In genomic region chr4:1249731-1250526, GRCh38 we compare ENCODE assay signal across 8 cellular contexts. TPM values are rescaled to one million over a fixed set of nuclear protein-coding genes. Genes with fewer than 3 reads are reported as not detected.
DNase-seq lines count a peak whose midpoint lies in the region; ATAC-seq and TF ChIP-seq lines count a peak whose summit lies in the region.

No MANE protein-coding gene starts in this region.

- WGBS in stomach, 5 donors, result 25 to 40% (median 33%) methylated on average over 35 to 39 of the region's 39 CpGs

- no peaks in the 10 kb centered on the region for H3K9me3 Mint-ChIP-seq in effector memory CD8-positive, alpha-beta T cell

- peak overlapping the region; percentile 95 for H3K27ac ChIP-seq in A673 (ENCODE audit: low read depth, low read length, poor library complexity, severe bottlenecking)
- H3K27ac ChIP-seq in mucosa of rectum (ENCODE audit: low read depth in 2 of 2, low read length in 2 of 2), result peak overlapping the region; percentile 92 to 93
- H3K27ac ChIP-seq in stomach, result peak overlapping the region; percentile 97 to 98 (median 97)

- H3K27me3 Mint-ChIP-seq in effector memory CD8-positive, alpha-beta T cell, result no peaks in the 10 kb centered on the region

- no peak for TF ChIP-seq POLR2A in stomach (IDR thresholded peaks at IDR 0.05)

- CTCF ChIA-PET in A673 (lab: Charles Lee), result no interaction called here

- H3K9me3 ChIP-seq in A673 (ENCODE audit: low read depth, low read length, poor library complexity, severe bottlenecking) (peaks cover 46% of the 10 kb centered on the region), mucosa of rectum (ENCODE audit: control insufficient read depth in 2 of 2, low read length in 2 of 2) (no peaks in the 10 kb centered on the region), stomach (peaks cover 0 to 7% (median 0%) of the 10 kb centered on the region in 4 donors)

- DNase-seq in A673 (ENCODE audit: low spot score), result no peak
- DNase-seq in activated CD4-positive, CD25-positive, alpha-beta regulatory T cell treated with anti-CD3 and anti-CD28 coated beads, Interleukin-2, amount 50 U/mL, for 72 hours, result peak; percentile 70
- peak; percentile 44 to 51 (median 46) for DNase-seq in effector memory CD8-positive, alpha-beta T cell
- DNase-seq in stomach, result no peak
- no peak for DNase-seq in LoVo (ENCODE audit: low spot score)

- peak overlapping the region; percentile 96 for H3K27ac Mint-ChIP-seq in effector memory CD8-positive, alpha-beta T cell

- H3K4me1 ChIP-seq in A673 (ENCODE audit: insufficient read depth, low read length, poor library complexity, severe bottlenecking), result peaks cover 8% of the 10 kb centered on the region
- H3K4me1 ChIP-seq in mucosa of rectum (ENCODE audit: control insufficient read depth in 2 of 2, insufficient read depth in 2 of 2, low read length in 2 of 2), result peaks cover 34 to 35% of the 10 kb centered on the region in 2 donors
- peaks cover 38 to 54% (median 44%) of the 10 kb centered on the region in 4 donors for H3K4me1 ChIP-seq in stomach

- H3K36me3 ChIP-seq in A673 (ENCODE audit: insufficient read depth, low read length, poor library complexity, severe bottlenecking), result peaks cover 16% of the 10 kb centered on the region
- peaks cover 3 to 4% of the 10 kb centered on the region in 2 donors for H3K36me3 ChIP-seq in mucosa of rectum (ENCODE audit: control insufficient read depth in 2 of 2, insufficient read depth in 2 of 2, low read length in 2 of 2)
- peaks cover 0 to 7% (median 3%) of the 10 kb centered on the region in 4 donors for H3K36me3 ChIP-seq in stomach

- no TSS peak for BruUV-seq in A673 (replicated peaks; lab: Mats Ljungman, UMichigan)

- POLR2A ChIA-PET in A673 (lab: Charles Lee; ENCODE audit: low non-redundant PET), result no interaction called here

- H3K4me3 ChIP-seq in A673 (ENCODE audit: low read depth, low read length, poor library complexity, severe bottlenecking), result peak overlapping the region; percentile 97
- H3K4me3 ChIP-seq in mucosa of rectum (ENCODE audit: low read length in 2 of 2), result peak overlapping the region; percentile 73 to 74
- H3K4me3 ChIP-seq in stomach, result peak overlapping the region; percentile 61 to 96 (median 76)

- H3K27me3 ChIP-seq in A673 (replicated peaks; ENCODE audit: insufficient read depth, low read depth, low read length, poor library complexity), result no peaks in the 10 kb centered on the region
- no peaks in the 10 kb centered on the region for H3K27me3 ChIP-seq in mucosa of rectum (ENCODE audit: control insufficient read depth in 2 of 2, insufficient read depth in 2 of 2, low read length in 2 of 2)
- H3K27me3 ChIP-seq in stomach, result no peaks in the 10 kb centered on the region

- H3K9ac ChIP-seq in mucosa of rectum (ENCODE audit: low read depth in 1 of 2, low read length in 2 of 2), result peak overlapping the region; percentile 74 to 90

- ATAC-seq in GM18868 (IDR thresholded peaks at IDR 0.05; ENCODE audit: unreplicated experiment) (peak; percentile 16), HG03442 (IDR thresholded peaks at IDR 0.05; ENCODE audit: unreplicated experiment) (peak; percentile 2)
- peak; percentile 26 for ATAC-seq in effector memory CD8-positive, alpha-beta T cell (replicated peaks)

- H3K4me3 Mint-ChIP-seq in effector memory CD8-positive, alpha-beta T cell, result peak overlapping the region; percentile 90 to 92

- no peak for TF ChIP-seq EP300 in stomach (IDR thresholded peaks at IDR 0.05)

- peaks cover 52 to 64% of the 10 kb centered on the region in 2 donors for H3K4me1 Mint-ChIP-seq in effector memory CD8-positive, alpha-beta T cell (ENCODE audit: low read depth in 2 of 2)

- TF ChIP-seq CTCF in A673 (conservative IDR thresholded peaks at IDR 0.05; ENCODE audit: low read depth, low read length) (no peak), stomach (IDR thresholded peaks at IDR 0.05) (no peak)

- H3K36me3 Mint-ChIP-seq in effector memory CD8-positive, alpha-beta T cell (ENCODE audit: insufficient read depth), result peaks cover 57% of the 10 kb centered on the region

- intact Hi-C loops in A673 (cut with micrococcal nuclease; ENCODE audit: unreplicated experiment) (loop anchor here (2.0 kb wide), 1 partner anchor 97 kb away; the partner anchor contains the start of gene UVSSA), stomach (cut with DNase I; ENCODE audit: low total_unique reads) (loop anchor here (10.0 kb wide), 1 partner anchor 85 kb away; no protein-coding TSS in a partner anchor)

RNA-seq across cellular contexts. Expression of gene CTBP1, which starts 1.0 kb away (rescaled TPM):
- total RNA-seq in A673 (2021) (187 and 196 TPM in 2 replicates), stomach (100 to 1,000 TPM in 3 of 5 donors, 10 to 100 TPM in 2; 85.0 to 415 (median 227) TPM)
- 10 to 100 TPM; 72.7 to 90.4 (median 83.5) TPM for polyA plus RNA-seq in stomach

RNA-seq across cellular contexts. Expression of gene MAEA, which starts 39.8 kb away (rescaled TPM):
- total RNA-seq in A673 (2021), result 85.9 and 87.0 TPM in 2 replicates
- 100 to 1,000 TPM in 3 of 5 donors, 10 to 100 TPM in 2; 34.0 to 295 (median 103) TPM for total RNA-seq in stomach
- 10 to 100 TPM; 42.3 to 48.4 (median 42.8) TPM for polyA plus RNA-seq in stomach

Comparison
In these comparisons a context has a peak if more than half of its experiments do, and no peak if none do; other contexts are left out.
1. DNase-seq: peak in activated CD4-positive, CD25-positive, alpha-beta regulatory T cell treated with anti-CD3 and anti-CD28 coated beads, Interleukin-2, amount 50 U/mL, for 72 hours (single experiment) and effector memory CD8-positive, alpha-beta T cell (3 of 3); none in A673 (single experiment), stomach (single experiment) and LoVo (single experiment).
2. Peak in every context shown above with its lines, with median percentiles within 50 percentile points of each other: H3K27ac ChIP-seq, H3K4me3 ChIP-seq and ATAC-seq.